ENCODE assay signal across 28 cellular contexts in the genomic region with DNA sequence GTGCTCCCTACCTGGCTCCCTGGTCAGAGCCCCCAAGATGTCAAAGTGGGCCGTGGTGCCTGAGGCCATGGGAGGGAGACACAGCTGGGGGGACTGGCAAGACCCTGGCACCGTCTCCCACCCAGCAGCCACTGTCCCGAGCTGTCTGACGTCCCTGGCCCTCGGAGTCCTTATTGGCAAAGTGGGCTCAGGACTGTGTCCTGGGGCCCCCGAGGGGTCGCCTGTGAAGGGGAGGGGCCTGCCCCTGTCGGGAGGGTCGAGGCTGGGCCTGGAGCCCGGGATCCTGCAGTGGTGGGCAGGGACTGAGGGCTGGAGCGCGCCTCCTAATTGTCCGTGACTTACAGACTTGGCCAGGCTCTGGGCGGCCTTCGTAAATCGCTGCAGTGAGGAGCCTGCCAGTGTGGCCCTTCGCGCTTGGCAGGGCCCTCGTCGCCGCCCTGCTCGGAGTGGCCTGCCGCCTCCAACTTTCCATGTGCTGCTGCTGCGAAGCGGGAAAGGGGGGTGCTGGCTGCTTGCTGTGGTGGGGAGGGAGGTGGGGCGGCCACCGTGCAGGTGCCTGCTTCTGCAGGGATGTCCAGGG. TPM values are rescaled to one million over a fixed set of nuclear protein-coding genes. Genes with fewer than 3 reads are reported as not detected.
"Had no signal": no experiment of that assay in that cellular context is flagged by ENCODE, and none has a peak within 500 bp of the region (broad histone marks: within the 10 kb centered on the region; RNA-seq: fewer than 3 reads in every experiment).

No MANE protein-coding gene starts in this region.

- H3K27ac ChIP-seq: epithelial cell of prostate, esophagus squamous epithelium, gastroesophageal sphincter, hepatocyte, lower lobe of right lung, pancreas, testis, tibial nerve, upper lobe of right lung, vagina had no signal

- H3K36me3 ChIP-seq: esophagus squamous epithelium, gastroesophageal sphincter, lower lobe of right lung, pancreas, spleen, tibial nerve, upper lobe of right lung, vagina had no signal

- H3K27me3 ChIP-seq: hepatocyte, pancreas, testis, tibial nerve, upper lobe of right lung, vagina had no signal

- H3K27me3 Mint-ChIP-seq: effector memory CD8-positive, alpha-beta T cell; stimulated activated naive CD8-positive, alpha-beta T cell treated with anti-CD3 and anti-CD28 coated beads, Interleukin-15, Interleukin-2, amounts not matched to agents 100 ng/mL and 50 ng/mL, for 24 hours had no signal

- H3K4me3 Mint-ChIP-seq: effector memory CD8-positive, alpha-beta T cell; memory B cell; naive B cell; neural crest cell; stimulated activated memory B cell treated with anti-CD40 and anti-IgM and Interleukin-4, amounts not matched to agents 10 μg/mL and 1 μg/mL and 100 μg/mL, for 72 hours; stimulated activated naive CD8-positive, alpha-beta T cell treated with anti-CD3 and anti-CD28 coated beads, Interleukin-15, Interleukin-2, amounts not matched to agents 100 ng/mL and 50 ng/mL, for 24 hours had no signal

- H3K4me2 ChIP-seq: hepatocyte had no signal

- ATAC-seq: effector memory CD8-positive, alpha-beta T cell; gastroesophageal sphincter; left lobe of liver; lower lobe of right lung; pancreas; sciatic nerve; stimulated activated memory B cell treated with anti-CD40 and anti-IgM and Interleukin-4, amounts not matched to agents 10 μg/mL and 1 μg/mL and 100 μg/mL, for 72 hours; upper lobe of right lung had no signal

- FAIRE-seq: pancreas had no signal

- H3K27ac Mint-ChIP-seq: effector memory CD8-positive, alpha-beta T cell; memory B cell; naive B cell; progenitor cell of endocrine pancreas; stimulated activated memory B cell treated with anti-CD40 and anti-IgM and Interleukin-4, amounts not matched to agents 10 μg/mL and 1 μg/mL and 100 μg/mL, for 72 hours; stimulated activated naive CD8-positive, alpha-beta T cell treated with anti-CD3 and anti-CD28 coated beads, Interleukin-15, Interleukin-2, amounts not matched to agents 100 ng/mL and 50 ng/mL, for 24 hours had no signal

- H3K79me2 ChIP-seq: hepatocyte had no signal

- H3K36me3 Mint-ChIP-seq: memory B cell; naive B cell; stimulated activated memory B cell treated with anti-CD40 and anti-IgM and Interleukin-4, amounts not matched to agents 10 μg/mL and 1 μg/mL and 100 μg/mL, for 72 hours had no signal

- H3K9me3 ChIP-seq: esophagus squamous epithelium, gastroesophageal sphincter, lower lobe of right lung, pancreas, spleen, testis, tibial nerve, upper lobe of right lung, vagina had no signal

- H3K9me3 Mint-ChIP-seq: effector memory CD8-positive, alpha-beta T cell; memory B cell; naive B cell; neural crest cell; stimulated activated memory B cell treated with anti-CD40 and anti-IgM and Interleukin-4, amounts not matched to agents 10 μg/mL and 1 μg/mL and 100 μg/mL, for 72 hours; stimulated activated naive CD8-positive, alpha-beta T cell treated with anti-CD3 and anti-CD28 coated beads, Interleukin-15, Interleukin-2, amounts not matched to agents 100 ng/mL and 50 ng/mL, for 24 hours had no signal

- DNase-seq: effector memory CD8-positive, alpha-beta T cell; esophagus squamous epithelium; foreskin fibroblast; lower lobe of right lung; midbrain; naive B cell; nucleus accumbens; spleen; stimulated activated CD4-positive, alpha-beta T cell treated with anti-CD3 and anti-CD28 coated beads, Interleukin-15, amount 100 ng/mL, for 24 hours; stimulated activated CD4-positive, alpha-beta T cell treated with anti-CD3 and anti-CD28 coated beads, Interleukin-1b, Interleukin-23, amount 100 ng/mL, for 48 hours; stimulated activated CD4-positive, alpha-beta T cell treated with anti-CD3 and anti-CD28 coated beads, Interleukin-4, amount 100 ng/mL, for 24 hours; testis; upper lobe of right lung had no signal

- H2AFZ ChIP-seq: hepatocyte had no signal

- H3K4me3 ChIP-seq: esophagus squamous epithelium, gastroesophageal sphincter, hepatocyte, lower lobe of right lung, pancreas, spleen, testis, tibial nerve, upper lobe of right lung, vagina had no signal

- H3K4me1 Mint-ChIP-seq: memory B cell; stimulated activated memory B cell treated with anti-CD40 and anti-IgM and Interleukin-4, amounts not matched to agents 10 μg/mL and 1 μg/mL and 100 μg/mL, for 72 hours had no signal

RNA-seq across cellular contexts. Expression of gene MYMK, which starts 13.7 kb away (rescaled TPM):
- total RNA-seq: esophagus squamous epithelium, gastroesophageal sphincter, hepatocyte, kidney epithelial cell, left lobe of liver, lower lobe of right lung, neural crest cell, pancreas, progenitor cell of endocrine pancreas, renal cortical epithelial cell, sciatic nerve, spleen, testis, upper lobe of right lung, vagina had no signal
- polyA plus RNA-seq: pancreas, spleen had no signal
